Comparison of ENCODE assay signal across 8 cellular contexts in genomic region chr7:83648464-83649241, GRCh38. TPM values are rescaled to one million over a fixed set of nuclear protein-coding genes. Genes with fewer than 3 reads are reported as not detected.
DNase-seq lines count a peak whose midpoint lies in the region; ATAC-seq and TF ChIP-seq lines count a peak whose summit lies in the region.

TSS of gene SEMA3E (minus strand) at chr7:83649139.

- 0 out of 2 replicates have a peak within 1 kb of the TSS, but pooled peaks have one; percentile 1 for H3K9ac ChIP-seq in HUES64 (ENCODE audit: low read depth, low read length)

- intact Hi-C loops in mucosa of descending colon (cut with DNase I, micrococcal nuclease), result no loop called here

- H3K4me1 ChIP-seq in ACC112 (ENCODE audit: control insufficient read depth, insufficient read depth, low read length, unreplicated experiment) (no peaks in the 10 kb centered on the region), HUES64 (ENCODE audit: insufficient read depth, low read length) (peaks cover 27% of the 10 kb centered on the region), mucosa of descending colon (ENCODE audit: low read depth) (no peaks in the 10 kb centered on the region)

- 3% methylated on average over 24 of the region's 25 CpGs for WGBS in HUES64

- TF ChIP-seq CTCF in mucosa of descending colon (IDR thresholded peaks at IDR 0.05), result no peak

- no peaks in the 10 kb centered on the region for H3K27me3 ChIP-seq in ACC112 (ENCODE audit: insufficient read depth, low read length)
- H3K27me3 ChIP-seq in HUES64 (ENCODE audit: insufficient read depth, low read length), result no peaks in the 10 kb centered on the region

- H3K79me2 ChIP-seq in ACC112 (ENCODE audit: control insufficient read depth, insufficient read depth, low read length, unreplicated experiment), result no peaks in the 10 kb centered on the region

- H3K4me3 ChIP-seq in ACC112 (ENCODE audit: low read depth, low read length), result peak within 1 kb of the TSS; percentile 78
- peak within 1 kb of the TSS; percentile 59 for H3K4me3 ChIP-seq in HUES64 (ENCODE audit: low read length)
- H3K4me3 ChIP-seq in mucosa of descending colon, result no peak within 1 kb of the TSS

- H2AFZ ChIP-seq in ACC112 (ENCODE audit: low read length, unreplicated experiment), result peak within 1 kb of the TSS; percentile 84

- H3K9me3 ChIP-seq in HUES64 (ENCODE audit: insufficient read depth, low read depth, low read length), result no peaks in the 10 kb centered on the region
- no peaks in the 10 kb centered on the region for H3K9me3 ChIP-seq in mucosa of descending colon

- H3K27ac ChIP-seq in ACC112 (ENCODE audit: low read depth, low read length), result no peak within 1 kb of the TSS
- no peak within 1 kb of the TSS for H3K27ac ChIP-seq in HUES64 (ENCODE audit: low read depth, low read length)

- no peaks in the 10 kb centered on the region for H3K36me3 ChIP-seq in ACC112 (ENCODE audit: insufficient read depth, low read length)
- no peaks in the 10 kb centered on the region for H3K36me3 ChIP-seq in HUES64 (ENCODE audit: insufficient read depth, low read length)
- H3K36me3 ChIP-seq in mucosa of descending colon (ENCODE audit: low read depth), result no peaks in the 10 kb centered on the region

- peak; percentile 56 for ATAC-seq in mucosa of descending colon
- no peak for ATAC-seq in HG03521 (IDR thresholded peaks at IDR 0.05; ENCODE audit: unreplicated experiment)
- no peak for ATAC-seq in HG03139 (IDR thresholded peaks at IDR 0.05; ENCODE audit: unreplicated experiment)

- DNase-seq in dermis blood vessel endothelial cell, result peak; percentile 18
- DNase-seq in mucosa of descending colon, result peak in 2 of 3 donors; percentile 13 to 30
- no peak for DNase-seq in stimulated activated CD4-positive, alpha-beta T cell treated with anti-CD3 and anti-CD28 coated beads, Interleukin-15, amount 100 ng/mL, for 24 hours
- DNase-seq in activated effector memory CD4-positive, alpha-beta T cell treated with anti-CD3 and anti-CD28 coated beads, Interleukin-2, amount 50 U/mL, for 16 hours, result no peak

RNA-seq across cellular contexts. Expression of gene SEMA3E, which starts in this region (rescaled TPM):
- 2.2 TPM for polyA plus RNA-seq in HUES64 (2013, experiment 1 of 2)
- polyA plus RNA-seq in HUES64 (2013, experiment 2 of 2), result 1.6 TPM
- total RNA-seq in dermis blood vessel endothelial cell, result 0.34 and 0.37 TPM in 2 replicates
- total RNA-seq in mucosa of descending colon, result 1 to 10 TPM; 1.7 to 5.8 (median 2.7) TPM

Comparison
In these comparisons a context has a peak if more than half of its experiments do, and no peak if none do; other contexts are left out.
1. Peak in DNase-seq in dermis blood vessel endothelial cell; RNA of the gene not detected or under 1 TPM.
2. DNase-seq: peak in mucosa of descending colon (2 of 3); none in stimulated activated CD4-positive, alpha-beta T cell treated with anti-CD3 and anti-CD28 coated beads, Interleukin-15, amount 100 ng/mL, for 24 hours (single experiment) and activated effector memory CD4-positive, alpha-beta T cell treated with anti-CD3 and anti-CD28 coated beads, Interleukin-2, amount 50 U/mL, for 16 hours (single experiment).